ENCODE assay signal across 9 cellular contexts in the genomic region with DNA sequence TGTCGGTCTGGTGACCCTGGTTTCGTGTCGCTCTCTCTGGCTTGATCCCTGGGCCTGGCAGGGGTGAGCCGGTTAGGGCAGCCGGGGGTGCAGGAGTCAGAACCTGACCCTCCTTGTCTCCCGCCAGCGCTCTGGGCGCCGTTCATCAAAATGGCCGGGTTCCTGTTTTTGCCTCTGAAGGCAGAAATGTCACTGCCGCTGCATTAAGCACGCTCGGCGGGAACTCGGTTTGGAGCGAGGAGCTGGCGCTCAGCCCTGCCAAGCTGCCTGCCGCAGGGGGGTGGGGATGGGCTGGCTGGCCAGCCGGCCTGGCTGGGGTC.
DNase-seq lines count a peak whose midpoint lies in the region; ATAC-seq and TF ChIP-seq lines count a peak whose summit lies in the region.
"Had no signal": no experiment of that assay in that cellular context is flagged by ENCODE, and none has a peak within 500 bp of the region (broad histone marks: within the 10 kb centered on the region; RNA-seq: fewer than 3 reads in every experiment).

No MANE protein-coding gene starts in this region.

- H3F3A ChIP-seq in DOHH2 (ENCODE audit: control insufficient read depth, insufficient read depth) = peaks cover 13% of the 10 kb centered on the region

- H3K4me1 ChIP-seq in DOHH2 (ENCODE audit: control insufficient read depth, low read length) = peaks cover 45% of the 10 kb centered on the region
- H3K4me1 ChIP-seq in effector memory CD4-positive, alpha-beta T cell (ENCODE audit: control insufficient read depth, insufficient read depth, low read length, poor library complexity, severe bottlenecking) = peaks cover 23% of the 10 kb centered on the region
- H3K4me1 ChIP-seq in osteoblast (ENCODE audit: insufficient read depth, low read length) = peaks cover 27% of the 10 kb centered on the region

- H4K20me1 ChIP-seq in DOHH2 (ENCODE audit: control insufficient read depth, insufficient read depth, low read depth, low read length) = no peaks in the 10 kb centered on the region
- no peaks in the 10 kb centered on the region for H4K20me1 ChIP-seq in osteoblast (ENCODE audit: insufficient read depth, low read length)

- H3K4me2 ChIP-seq in DOHH2 (ENCODE audit: low read length) (peak overlapping the region; percentile 92), osteoblast (ENCODE audit: insufficient read depth, low read length) (peak overlapping the region; percentile 90)

- peak; percentile 44 to 81 for DNase-seq in NCI-H446 (lab: John Stamatoyannopoulos, UW)
- DNase-seq in effector memory CD4-positive, alpha-beta T cell = no peak
- peak; percentile 86 for DNase-seq in osteoblast (ENCODE audit: insufficient read length, low spot score, missing footprints)
- no peak for DNase-seq in stimulated activated CD4-positive, alpha-beta T cell treated with anti-CD3 and anti-CD28 coated beads, Interleukin-2, amount 100 ng/mL, for 48 hours
- no peak for DNase-seq in DMS153 treated with DMSO at 0.1 percent for 48 hours (lab: John Stamatoyannopoulos, UW; ENCODE audit: unreplicated experiment)

- H3K27ac ChIP-seq in DOHH2 (ENCODE audit: low read depth, low read length) = no peak overlapping the region
- no peak overlapping the region for H3K27ac ChIP-seq in effector memory CD4-positive, alpha-beta T cell (ENCODE audit: insufficient read depth, low read length, poor library complexity, severe bottlenecking)
- no peak overlapping the region for H3K27ac ChIP-seq in osteoblast (ENCODE audit: low read depth, low read length)

- H3K36me3 ChIP-seq in DOHH2 (ENCODE audit: control insufficient read depth, low read length) (no peaks in the 10 kb centered on the region), osteoblast (ENCODE audit: insufficient read depth, low read length) (no peaks in the 10 kb centered on the region)
- H3K36me3 ChIP-seq in effector memory CD4-positive, alpha-beta T cell (ENCODE audit: control insufficient read depth, insufficient read depth, low read length) = no peaks in the 10 kb centered on the region

- no peaks in the 10 kb centered on the region for H3K9me3 ChIP-seq in DOHH2 (ENCODE audit: control insufficient read depth, insufficient read depth, low read length)
- H3K9me3 ChIP-seq in effector memory CD4-positive, alpha-beta T cell (ENCODE audit: control insufficient read depth, low read length) = no peaks in the 10 kb centered on the region
- H3K9me3 ChIP-seq in osteoblast (ENCODE audit: low read depth, low read length) = peaks cover 3% of the 10 kb centered on the region

- no peaks in the 10 kb centered on the region for H3K9me2 ChIP-seq in DOHH2 (replicated peaks; ENCODE audit: control insufficient read depth, low read length)

- H3K27me3 ChIP-seq in DOHH2 (ENCODE audit: control insufficient read depth, low read length) (peaks cover 14% of the 10 kb centered on the region), osteoblast (ENCODE audit: insufficient read depth, low read length) (no peaks in the 10 kb centered on the region)
- peaks cover 9% of the 10 kb centered on the region for H3K27me3 ChIP-seq in effector memory CD4-positive, alpha-beta T cell (replicated peaks; ENCODE audit: control insufficient read depth, insufficient read depth, low read length, poor library complexity, severe bottlenecking)

- H2AFZ ChIP-seq in osteoblast (ENCODE audit: low read length) = peak overlapping the region; percentile 68

- H3K79me2 ChIP-seq in DOHH2 (ENCODE audit: control insufficient read depth, low read length) (no peaks in the 10 kb centered on the region), osteoblast (ENCODE audit: insufficient read depth, low read length) (no peaks in the 10 kb centered on the region)

- H3K4me3 ChIP-seq in DOHH2 (ENCODE audit: low read length) = peak overlapping the region; percentile 76
- peak overlapping the region; percentile 59 for H3K4me3 ChIP-seq in effector memory CD4-positive, alpha-beta T cell (ENCODE audit: insufficient read depth, low read depth, low read length, poor library complexity, severe bottlenecking)
- H3K4me3 ChIP-seq in osteoblast (ENCODE audit: insufficient read depth, low read length) = peak overlapping the region; percentile 70
- H3K4me3 ChIP-seq: lung had no signal

- TF ChIP-seq CTCF in DOHH2 (IDR thresholded peaks at IDR 0.05; ENCODE audit: low read depth, low read length, poor library complexity, severe bottlenecking) (no peak), osteoblast (IDR thresholded peaks at IDR 0.05; ENCODE audit: extremely low read depth, low read depth, low read length) (no peak)

- ATAC-seq in GM21390 (IDR thresholded peaks at IDR 0.05; ENCODE audit: unreplicated experiment) = no peak
- no peak for ATAC-seq in GM18861 (IDR thresholded peaks at IDR 0.05; ENCODE audit: unreplicated experiment)

Comparison
In these comparisons a context has a peak if more than half of its experiments do, and no peak if none do; other contexts are left out.
1. DNase-seq: peak in NCI-H446 (2 of 2) and osteoblast (single experiment); none in effector memory CD4-positive, alpha-beta T cell (0 of 3), stimulated activated CD4-positive, alpha-beta T cell treated with anti-CD3 and anti-CD28 coated beads, Interleukin-2, amount 100 ng/mL, for 48 hours (0 of 2) and DMS153 treated with DMSO at 0.1 percent for 48 hours (single experiment).
2. Peak in every context shown above with its lines, with median percentiles within 50 percentile points of each other: H3K4me3 ChIP-seq.